ENCODE assay signal across 8 cellular contexts in the genomic region with DNA sequence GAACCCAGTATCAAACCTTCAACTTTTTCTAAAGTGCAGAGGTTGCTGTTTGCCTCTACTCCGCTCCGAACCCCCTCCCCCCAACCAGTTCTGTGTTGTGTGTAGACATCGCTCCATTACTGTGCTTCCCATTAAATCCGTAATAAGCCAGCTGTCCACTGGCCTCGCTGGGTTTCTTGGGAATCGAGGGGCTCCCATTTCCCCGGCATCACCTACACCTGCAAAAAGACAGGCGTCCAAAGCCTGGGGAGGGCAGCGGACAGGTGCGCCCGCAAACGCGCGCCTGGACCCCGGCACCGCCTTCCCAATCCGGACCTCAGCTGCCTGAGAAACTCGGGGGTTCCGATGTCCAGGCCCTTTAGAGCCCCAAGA. TPM values are rescaled to one million over a fixed set of nuclear protein-coding genes. Genes with fewer than 3 reads are reported as not detected.
DNase-seq lines count a peak whose midpoint lies in the region; ATAC-seq and TF ChIP-seq lines count a peak whose summit lies in the region.

No MANE protein-coding gene starts in this region.

- peak overlapping the region; percentile 1 for H3K27ac ChIP-seq in RWPE2 (ENCODE audit: poor library complexity, severe bottlenecking)
- H3K27ac ChIP-seq in sigmoid colon: peak overlapping the region in 1 of 4 donors; percentile 34

- ATAC-seq in RWPE2 (ENCODE audit: low read depth) (peak; percentile 19; the same call in 2 of the 3 replicates), HG03469 (IDR thresholded peaks at IDR 0.05; ENCODE audit: unreplicated experiment) (no peak)

- H3K4me3 ChIP-seq in RWPE2 (ENCODE audit: severe bottlenecking) (peak overlapping the region; percentile 75), fibroblast of the aortic adventitia (ENCODE audit: low read depth, low read length) (peak overlapping the region; percentile 72), sigmoid colon (peak overlapping the region; percentile 58 to 84 (median 64))

- H3K27me3 ChIP-seq in RWPE2 (ENCODE audit: insufficient read depth, poor library complexity, severe bottlenecking): no peaks in the 10 kb centered on the region
- peaks cover 0 to 6% (median 0%) of the 10 kb centered on the region in 3 donors for H3K27me3 ChIP-seq in sigmoid colon

- DNase-seq in activated naive CD4-positive, alpha-beta T cell treated with anti-CD3 and anti-CD28 coated beads for 36 hours: peak; percentile 32
- DNase-seq in activated naive CD4-positive, alpha-beta T cell treated with Interleukin-2 at 50 U/mL for 16 hours: no peak
- no peak for DNase-seq in RWPE2 (ENCODE audit: low spot score)
- no peak for DNase-seq in fibroblast of the aortic adventitia (ENCODE audit: low read depth)
- DNase-seq in sigmoid colon: no peak
- DNase-seq in UCSD-AML1 (lab: John Stamatoyannopoulos, UW; ENCODE audit: unreplicated experiment): no peak
- no peak for DNase-seq in stimulated activated naive CD4-positive, alpha-beta T cell (lab: John Stamatoyannopoulos, UW)

- intact Hi-C loops in activated naive CD4-positive, alpha-beta T cell treated with anti-CD3 and anti-CD28 coated beads for 36 hours (cut with micrococcal nuclease): loop anchor here (1.0 to 5.0 kb wide), 6 partner anchors 14 to 864 kb away; a partner anchor contains a TSS
- intact Hi-C loops in sigmoid colon (cut with DNase I): loop anchor here (10.0 kb wide), 2 partner anchors 513 to 817 kb away; no protein-coding TSS in a partner anchor

- H3K27ac Mint-ChIP-seq in activated naive CD4-positive, alpha-beta T cell treated with anti-CD3 and anti-CD28 coated beads for 36 hours: peak overlapping the region; percentile 28

- peaks cover 13% of the 10 kb centered on the region for H3K27me3 Mint-ChIP-seq in activated naive CD4-positive, alpha-beta T cell treated with anti-CD3 and anti-CD28 coated beads for 36 hours (ENCODE audit: low read depth)

- H3K9me3 ChIP-seq in RWPE2 (ENCODE audit: severe bottlenecking): no peaks in the 10 kb centered on the region
- H3K9me3 ChIP-seq in sigmoid colon: no peaks in the 10 kb centered on the region

- TF ChIP-seq POLR2A in sigmoid colon (IDR thresholded peaks at IDR 0.05): no peak

- no peaks in the 10 kb centered on the region for H3K36me3 Mint-ChIP-seq in activated naive CD4-positive, alpha-beta T cell treated with anti-CD3 and anti-CD28 coated beads for 36 hours (ENCODE audit: low read depth)

- H3K9me3 Mint-ChIP-seq in activated naive CD4-positive, alpha-beta T cell treated with anti-CD3 and anti-CD28 coated beads for 36 hours: no peaks in the 10 kb centered on the region

- 1 to 2% methylated on average over 19 of the region's 19 CpGs for WGBS in sigmoid colon, 2 donors

- no peak for TF ChIP-seq EP300 in sigmoid colon (IDR thresholded peaks at IDR 0.05)

- TF ChIP-seq CTCF in RWPE2 (IDR thresholded peaks at IDR 0.05; ENCODE audit: poor library complexity, severe bottlenecking) (no peak), fibroblast of the aortic adventitia (IDR thresholded peaks at IDR 0.05; ENCODE audit: insufficient read depth, low read length) (no peak), sigmoid colon (IDR thresholded peaks at IDR 0.05) (no peak)

- H3K4me1 Mint-ChIP-seq in activated naive CD4-positive, alpha-beta T cell treated with anti-CD3 and anti-CD28 coated beads for 36 hours (ENCODE audit: low read depth): peaks cover 23% of the 10 kb centered on the region

- CTCF ChIA-PET in activated naive CD4-positive, alpha-beta T cell treated with anti-CD3 and anti-CD28 coated beads for 36 hours (lab: Charles Lee): interaction anchor here (1.0 kb wide), 1 partner anchor 25 kb away, joined by 4 read pairs; no protein-coding TSS in a partner anchor

- peaks cover 20% of the 10 kb centered on the region for H3K4me1 ChIP-seq in RWPE2 (ENCODE audit: insufficient read depth, poor library complexity, severe bottlenecking)
- H3K4me1 ChIP-seq in sigmoid colon: peaks cover 0 to 14% (median 10%) of the 10 kb centered on the region in 4 donors

- no peaks in the 10 kb centered on the region for H3K36me3 ChIP-seq in RWPE2 (ENCODE audit: low read depth)
- H3K36me3 ChIP-seq in sigmoid colon: no peaks in the 10 kb centered on the region

- peak overlapping the region; percentile 72 for H3K4me3 Mint-ChIP-seq in activated naive CD4-positive, alpha-beta T cell treated with anti-CD3 and anti-CD28 coated beads for 36 hours

RNA-seq across cellular contexts. Expression of a gene that starts 0.6 kb away (rescaled TPM):
- 1 to 10 TPM; 4.7 to 5.4 TPM for total RNA-seq in activated naive CD4-positive, alpha-beta T cell treated with anti-CD3 and anti-CD28 coated beads for 36 hours
- total RNA-seq in fibroblast of the aortic adventitia (ENCODE audit: low replicate concordance): 0.16 and 11.9 TPM in 2 replicates
- total RNA-seq in sigmoid colon: not detected
- polyA plus RNA-seq in sigmoid colon: 1 to 10 TPM in 2 of 3 donors, under 1 TPM in 1; 0.60 to 2.0 (median 1.2) TPM
